ENCODE assay signal across 31 cellular contexts in the genomic region with DNA sequence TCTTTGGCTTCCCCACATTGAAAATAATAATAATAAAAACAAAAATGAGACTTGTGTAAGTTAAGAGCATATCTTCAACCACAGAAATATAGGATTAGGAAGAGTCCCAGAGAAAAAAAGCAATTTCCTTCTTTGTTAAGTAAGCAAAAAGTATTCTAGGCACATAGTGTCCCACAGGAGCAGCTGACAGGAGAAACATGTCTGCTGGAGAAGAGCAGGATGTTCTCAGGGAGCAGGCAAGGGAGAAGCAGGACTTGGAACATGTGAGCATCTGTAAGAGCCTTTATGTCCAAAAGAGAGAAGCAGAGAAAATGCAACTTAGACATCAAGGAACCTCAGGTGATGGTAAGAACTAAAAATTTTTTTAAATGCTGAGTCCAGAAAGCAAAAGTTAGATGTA.
"Had no signal": no experiment of that assay in that cellular context is flagged by ENCODE, and none has a peak within 500 bp of the region (broad histone marks: within the 10 kb centered on the region; RNA-seq: fewer than 3 reads in every experiment).

No MANE protein-coding gene starts in this region.

- H3K9me3 ChIP-seq: adrenal gland, ascending aorta, left lung, mucosa of descending colon, neutrophil, ovary, thyroid gland had no signal

- H3K27me3 Mint-ChIP-seq: activated B cell treated with CpG ODN at 0.5 μM for 24 hours, brain, progenitor cell of endocrine pancreas had no signal

- H3K4me1 ChIP-seq: ascending aorta, foreskin keratinocyte, left lung, thyroid gland had no signal

- H3K27ac Mint-ChIP-seq: activated B cell treated with CpG ODN at 0.5 μM for 24 hours; activated CD4-positive, alpha-beta T cell treated with anti-CD3 and anti-CD28 coated beads for 36 hours; activated naive CD4-positive, alpha-beta T cell treated with anti-CD3 and anti-CD28 coated beads for 36 hours; activated naive CD8-positive, alpha-beta T cell treated with anti-CD3 and anti-CD28 coated beads for 36 hours; activated T-helper 1 cell treated with anti-CD3 and anti-CD28 coated beads, Interleukin-12 subunit alpha, Interleukin-12 subunit beta, Interleukin-2, Interleukin-4 antibody, amounts not matched to agents 30 ng/mL and 10 ng/mL and 1 ng/mL, durations not matched to agents 14 hours and 24 hours and 36 hours; brain; effector memory CD8-positive, alpha-beta T cell; naive B cell; nephron progenitor cell; progenitor cell of endocrine pancreas had no signal

- H3K4me1 Mint-ChIP-seq: activated B cell treated with CpG ODN at 0.5 μM for 24 hours; activated CD4-positive, alpha-beta T cell treated with anti-CD3 and anti-CD28 coated beads for 36 hours; activated naive CD8-positive, alpha-beta T cell treated with anti-CD3 and anti-CD28 coated beads for 36 hours; naive B cell had no signal

- DNase-seq: activated B cell treated with CpG ODN at 0.5 μM for 24 hours; activated CD4-positive, alpha-beta T cell treated with anti-CD3 and anti-CD28 coated beads for 36 hours; activated CD4-positive, alpha-beta T cell treated with anti-CD3 and anti-CD28 coated beads, Interleukin-2, amount 50 U/mL, for 48 hours; activated CD8-positive, alpha-beta memory T cell treated with anti-CD3 and anti-CD28 coated beads, Interleukin-2, amount 50 U/mL, for 4 hours; activated effector memory CD4-positive, alpha-beta T cell treated with anti-CD3 and anti-CD28 coated beads, Interleukin-2, amount 50 U/mL, for 16 hours; activated naive CD4-positive, alpha-beta T cell treated with anti-CD3 and anti-CD28 coated beads for 36 hours; activated naive CD8-positive, alpha-beta T cell treated with anti-CD3 and anti-CD28 coated beads for 36 hours; activated T-cell treated with anti-CD3 and anti-CD28 coated beads, Interleukin-2, amount 50 U/mL, for 1 hour; adrenal gland; cortex of kidney; effector memory CD8-positive, alpha-beta T cell; erythroblast; foreskin keratinocyte; left lung; mucosa of descending colon; naive B cell; nephron progenitor cell; ovary; retina; stimulated activated CD4-positive, alpha-beta T cell treated with anti-CD3 and anti-CD28 coated beads, Interleukin-15, amount 100 ng/mL, for 24 hours; stimulated activated CD4-positive, alpha-beta T cell treated with anti-CD3 and anti-CD28 coated beads, Interleukin-2, amount 100 ng/mL, for 24 hours; stimulated activated naive CD4-positive, alpha-beta T cell; thyroid gland had no signal

- H3K27me3 ChIP-seq: adrenal gland, ascending aorta, cardiac muscle cell, foreskin keratinocyte, left lung, neutrophil, ovary, thyroid gland had no signal

- H3K36me3 ChIP-seq: left lung, neutrophil, ovary, thyroid gland had no signal

- H3K4me3 Mint-ChIP-seq: activated B cell treated with CpG ODN at 0.5 μM for 24 hours; activated CD4-positive, alpha-beta T cell treated with anti-CD3 and anti-CD28 coated beads for 36 hours; activated naive CD4-positive, alpha-beta T cell treated with anti-CD3 and anti-CD28 coated beads for 36 hours; activated naive CD8-positive, alpha-beta T cell treated with anti-CD3 and anti-CD28 coated beads for 36 hours; activated T-helper 1 cell treated with anti-CD3 and anti-CD28 coated beads, Interleukin-12 subunit alpha, Interleukin-12 subunit beta, Interleukin-2, Interleukin-4 antibody, amounts not matched to agents 30 ng/mL and 10 ng/mL and 1 ng/mL, durations not matched to agents 14 hours and 24 hours and 36 hours; brain; effector memory CD8-positive, alpha-beta T cell; naive B cell; nephron progenitor cell had no signal

- ATAC-seq: activated CD4-positive, alpha-beta T cell treated with anti-CD3 and anti-CD28 coated beads for 36 hours; effector memory CD8-positive, alpha-beta T cell; foreskin keratinocyte; left lung; mucosa of descending colon; SK-N-SH treated with all-trans-retinoic acid at 6 μM for 48 hours had no signal

- H3K36me3 Mint-ChIP-seq: activated naive CD8-positive, alpha-beta T cell treated with anti-CD3 and anti-CD28 coated beads for 36 hours; naive B cell had no signal

- H3K27ac ChIP-seq: ascending aorta, cardiac muscle cell, foreskin keratinocyte, left lung, neutrophil, ovary, thyroid gland had no signal

- H3K9me3 Mint-ChIP-seq: activated B cell treated with CpG ODN at 0.5 μM for 24 hours; activated naive CD4-positive, alpha-beta T cell treated with anti-CD3 and anti-CD28 coated beads for 36 hours; activated naive CD8-positive, alpha-beta T cell treated with anti-CD3 and anti-CD28 coated beads for 36 hours; activated T-helper 1 cell treated with anti-CD3 and anti-CD28 coated beads, Interleukin-12 subunit alpha, Interleukin-12 subunit beta, Interleukin-2, Interleukin-4 antibody, amounts not matched to agents 30 ng/mL and 10 ng/mL and 1 ng/mL, durations not matched to agents 14 hours and 24 hours and 36 hours; effector memory CD8-positive, alpha-beta T cell; naive B cell had no signal

- H3K4me3 ChIP-seq: adrenal gland, ascending aorta, cardiac muscle cell, left lung, lung, mucosa of descending colon, ovary, thyroid gland had no signal
